ENCODE assay signal across 33 cellular contexts in genomic region chr4:100948911-100949310, GRCh38.
"Had no signal": no experiment of that assay in that cellular context is flagged by ENCODE, and none has a peak within 500 bp of the region (broad histone marks: within the 10 kb centered on the region; RNA-seq: fewer than 3 reads in every experiment).

No MANE protein-coding gene starts in this region.

- H3K27me3 Mint-ChIP-seq: activated CD8-positive, alpha-beta memory T cell treated with anti-CD3 and anti-CD28 coated beads, Interleukin-2, amount 10 ng/mL, durations not matched to agents 7 days and 5 days; central memory CD8-positive, alpha-beta T cell; dendritic cell treated with granulocyte-macrophage colony-stimulating factor and Interleukin-4, amounts not matched to agents 40 ng/mL and 50 ng/mL, for 4 days; T-helper 17 cell had no signal

- H3K4me3 ChIP-seq: coronary artery, dorsolateral prefrontal cortex, esophagus squamous epithelium, gastroesophageal sphincter had no signal

- H3K36me3 Mint-ChIP-seq: activated CD4-positive, alpha-beta memory T cell treated with anti-CD3 and anti-CD28 coated beads for 36 hours; activated naive CD4-positive, alpha-beta T cell treated with anti-CD3 and anti-CD28 coated beads, Interleukin-2, amount 10 ng/mL, durations not matched to agents 7 days and 5 days; activated naive CD4-positive, alpha-beta T cell treated with anti-CD3 and anti-CD28 coated beads, Interleukin-2, amount 50 U/mL, for 72 hours; activated naive CD8-positive, alpha-beta T cell treated with anti-CD3 and anti-CD28 coated beads, Interleukin-2, amount 10 ng/mL, durations not matched to agents 7 days and 5 days had no signal

- H3K4me3 Mint-ChIP-seq: activated CD4-positive, alpha-beta memory T cell treated with anti-CD3 and anti-CD28 coated beads for 36 hours; activated CD4-positive, alpha-beta T cell treated with anti-CD3 and anti-CD28 coated beads for 36 hours; activated CD4-positive, alpha-beta T cell treated with anti-CD3 and anti-CD28 coated beads, Interleukin-2, amount 10 ng/mL, durations not matched to agents 24 days and 14 days; activated CD8-positive, alpha-beta memory T cell treated with anti-CD3 and anti-CD28 coated beads, Interleukin-2, amount 10 ng/mL, durations not matched to agents 7 days and 5 days; activated CD8-positive, alpha-beta T cell treated with anti-CD3 and anti-CD28 coated beads, Interleukin-2, amount 10 ng/mL, durations not matched to agents 7 days and 5 days; activated naive CD4-positive, alpha-beta T cell treated with anti-CD3 and anti-CD28 coated beads, Interleukin-2, amount 10 ng/mL, durations not matched to agents 7 days and 5 days; activated naive CD8-positive, alpha-beta T cell treated with anti-CD3 and anti-CD28 coated beads, Interleukin-2, amount 10 ng/mL, durations not matched to agents 7 days and 5 days; activated T-helper 1 cell treated with anti-CD3 and anti-CD28 coated beads, Interleukin-12 subunit alpha, Interleukin-12 subunit beta, Interleukin-2, Interleukin-4 antibody, amounts not matched to agents 30 ng/mL and 10 ng/mL and 1 ng/mL, durations not matched to agents 14 hours and 24 hours and 36 hours; central memory CD8-positive, alpha-beta T cell; dendritic cell treated with granulocyte-macrophage colony-stimulating factor and Interleukin-4, amounts not matched to agents 40 ng/mL and 50 ng/mL, for 4 days; endodermal cell; T-helper 17 cell; T-helper 2 cell treated with Interferon-gamma antibody and Interleukin-4, amounts not matched to agents 5 μg/mL and 100 μg/mL, for 36 hours had no signal

- H3K4me1 Mint-ChIP-seq: activated CD4-positive, alpha-beta T cell treated with anti-CD3 and anti-CD28 coated beads, Interleukin-2, amount 10 ng/mL, durations not matched to agents 24 days and 14 days; activated CD8-positive, alpha-beta memory T cell treated with anti-CD3 and anti-CD28 coated beads, Interleukin-2, amount 10 ng/mL, durations not matched to agents 7 days and 5 days; activated naive CD4-positive, alpha-beta T cell treated with anti-CD3 and anti-CD28 coated beads, Interleukin-2, amount 10 ng/mL, durations not matched to agents 7 days and 5 days; activated naive CD8-positive, alpha-beta T cell treated with anti-CD3 and anti-CD28 coated beads, Interleukin-2, amount 10 ng/mL, durations not matched to agents 7 days and 5 days; central memory CD8-positive, alpha-beta T cell; T-helper 17 cell had no signal

- H3K36me3 ChIP-seq: brain microvascular endothelial cell, esophagus squamous epithelium, gastroesophageal sphincter had no signal

- H3K4me1 ChIP-seq: esophagus squamous epithelium, gastroesophageal sphincter had no signal

- ATAC-seq: activated CD4-positive, alpha-beta T cell treated with anti-CD3 and anti-CD28 coated beads for 36 hours; activated CD8-positive, alpha-beta memory T cell treated with anti-CD3 and anti-CD28 coated beads, Interleukin-2, amount 10 ng/mL, durations not matched to agents 7 days and 5 days; activated CD8-positive, alpha-beta T cell treated with anti-CD3 and anti-CD28 coated beads, Interleukin-2, amount 10 ng/mL, durations not matched to agents 7 days and 5 days; activated naive CD4-positive, alpha-beta T cell treated with anti-CD3 and anti-CD28 coated beads, Interleukin-2, amount 50 U/mL, for 72 hours; gastroesophageal sphincter; T-helper 17 cell had no signal

- DNase-seq: activated CD4-positive, alpha-beta memory T cell treated with anti-CD3 and anti-CD28 coated beads for 36 hours; activated CD4-positive, alpha-beta T cell treated with anti-CD3 and anti-CD28 coated beads for 36 hours; activated CD4-positive, alpha-beta T cell treated with anti-CD3 and anti-CD28 coated beads, Interleukin-2, amount 10 ng/mL, durations not matched to agents 24 days and 14 days; activated CD4-positive, CD25-positive, alpha-beta regulatory T cell; activated CD4-positive, CD25-positive, alpha-beta regulatory T cell treated with anti-CD3 and anti-CD28 coated beads, Interleukin-2, amount 50 U/mL, for 72 hours; activated CD8-positive, alpha-beta memory T cell treated with anti-CD3 and anti-CD28 coated beads, Interleukin-2, amount 10 ng/mL, durations not matched to agents 7 days and 5 days; activated CD8-positive, alpha-beta memory T cell treated with anti-CD3 and anti-CD28 coated beads, Interleukin-2, amount 50 U/mL, for 4 hours; activated CD8-positive, alpha-beta T cell treated with anti-CD3 and anti-CD28 coated beads, Interleukin-2, amount 10 ng/mL, durations not matched to agents 7 days and 5 days; activated gamma-delta T cell; activated naive CD4-positive, alpha-beta T cell; activated naive CD4-positive, alpha-beta T cell treated with anti-CD3 and anti-CD28 coated beads, Interleukin-2, amount 10 ng/mL, durations not matched to agents 7 days and 5 days; activated naive CD8-positive, alpha-beta T cell treated with anti-CD3 and anti-CD28 coated beads, Interleukin-2, amount 10 ng/mL, durations not matched to agents 7 days and 5 days; activated T-cell treated with anti-CD3 and anti-CD28 coated beads, Interleukin-2, amount 50 U/mL, for 1 hour; activated T-cell treated with anti-CD3 and anti-CD28 coated beads, Interleukin-2, amount 50 U/mL, for 48 hours; amniotic stem cell; anterior cingulate cortex; brain microvascular endothelial cell; dorsolateral prefrontal cortex; effector memory CD4-positive, alpha-beta T cell; endodermal cell; esophagus squamous epithelium; foreskin melanocyte; T-helper 1 cell; T-helper 17 cell; T1000 had no signal

- H3K27ac Mint-ChIP-seq: activated CD4-positive, alpha-beta memory T cell treated with anti-CD3 and anti-CD28 coated beads for 36 hours; activated CD4-positive, alpha-beta T cell treated with anti-CD3 and anti-CD28 coated beads for 36 hours; activated CD4-positive, alpha-beta T cell treated with anti-CD3 and anti-CD28 coated beads, Interleukin-2, amount 10 ng/mL, durations not matched to agents 24 days and 14 days; activated CD8-positive, alpha-beta memory T cell treated with anti-CD3 and anti-CD28 coated beads, Interleukin-2, amount 10 ng/mL, durations not matched to agents 7 days and 5 days; activated CD8-positive, alpha-beta T cell treated with anti-CD3 and anti-CD28 coated beads, Interleukin-2, amount 10 ng/mL, durations not matched to agents 7 days and 5 days; activated naive CD4-positive, alpha-beta T cell treated with anti-CD3 and anti-CD28 coated beads, Interleukin-2, amount 10 ng/mL, durations not matched to agents 7 days and 5 days; activated naive CD4-positive, alpha-beta T cell treated with anti-CD3 and anti-CD28 coated beads, Interleukin-2, amount 50 U/mL, for 72 hours; activated naive CD8-positive, alpha-beta T cell treated with anti-CD3 and anti-CD28 coated beads, Interleukin-2, amount 10 ng/mL, durations not matched to agents 7 days and 5 days; activated T-helper 1 cell treated with anti-CD3 and anti-CD28 coated beads, Interleukin-12 subunit alpha, Interleukin-12 subunit beta, Interleukin-2, Interleukin-4 antibody, amounts not matched to agents 30 ng/mL and 10 ng/mL and 1 ng/mL, durations not matched to agents 14 hours and 24 hours and 36 hours; activated T-helper 2 cell treated with anti-CD3 and anti-CD28 coated beads, Interferon-gamma antibody, Interleukin-2, Interleukin-4, amounts not matched to agents 10 μg/mL and 5 μg/mL and 100 μg/mL, durations not matched to agents 14 hours and 24 hours and 36 hours; dendritic cell treated with granulocyte-macrophage colony-stimulating factor and Interleukin-4, amounts not matched to agents 40 ng/mL and 50 ng/mL, for 4 days; endodermal cell; T-helper 17 cell; T-helper 2 cell treated with Interferon-gamma antibody and Interleukin-4, amounts not matched to agents 5 μg/mL and 100 μg/mL, for 36 hours had no signal

- H3K9me3 Mint-ChIP-seq: activated CD4-positive, alpha-beta memory T cell treated with anti-CD3 and anti-CD28 coated beads for 36 hours; activated CD4-positive, alpha-beta T cell treated with anti-CD3 and anti-CD28 coated beads, Interleukin-2, amount 10 ng/mL, durations not matched to agents 24 days and 14 days; activated naive CD4-positive, alpha-beta T cell treated with anti-CD3 and anti-CD28 coated beads, Interleukin-2, amount 10 ng/mL, durations not matched to agents 7 days and 5 days; activated naive CD8-positive, alpha-beta T cell treated with anti-CD3 and anti-CD28 coated beads, Interleukin-2, amount 10 ng/mL, durations not matched to agents 7 days and 5 days; activated T-helper 1 cell treated with anti-CD3 and anti-CD28 coated beads, Interleukin-12 subunit alpha, Interleukin-12 subunit beta, Interleukin-2, Interleukin-4 antibody, amounts not matched to agents 30 ng/mL and 10 ng/mL and 1 ng/mL, durations not matched to agents 14 hours and 24 hours and 36 hours; activated T-helper 2 cell treated with anti-CD3 and anti-CD28 coated beads, Interferon-gamma antibody, Interleukin-2, Interleukin-4, amounts not matched to agents 10 μg/mL and 5 μg/mL and 100 μg/mL, durations not matched to agents 14 hours and 24 hours and 36 hours; central memory CD8-positive, alpha-beta T cell; dendritic cell treated with granulocyte-macrophage colony-stimulating factor and Interleukin-4, amounts not matched to agents 40 ng/mL and 50 ng/mL, for 4 days; endodermal cell; T-helper 2 cell treated with Interferon-gamma antibody and Interleukin-4, amounts not matched to agents 5 μg/mL and 100 μg/mL, for 36 hours had no signal

- H3K27me3 ChIP-seq: brain microvascular endothelial cell, dorsolateral prefrontal cortex, esophagus squamous epithelium, gastroesophageal sphincter had no signal

- H3K9me3 ChIP-seq: esophagus squamous epithelium, gastroesophageal sphincter had no signal
